10 cellular contexts compared by ENCODE assay signal in genomic region chr12:10113920-10114319, GRCh38. TPM values are rescaled to one million over a fixed set of nuclear protein-coding genes. Genes with fewer than 3 reads are reported as not detected.
"Had no signal": no experiment of that assay in that cellular context is flagged by ENCODE, and none has a peak within 500 bp of the region (broad histone marks: within the 10 kb centered on the region; RNA-seq: fewer than 3 reads in every experiment).

No MANE protein-coding gene starts in this region.

- H3K36me3 ChIP-seq: HAP-1 had no signal

- H3K9me3 ChIP-seq: HAP-1 had no signal

- H3K4me3 ChIP-seq: GM23248, HAP-1, K562 had no signal

- H3K27ac ChIP-seq: GM23248 had no signal

- FAIRE-seq: HTR-8/SVneo, K562 had no signal

- ATAC-seq: HCT116, K562 had no signal

- DNase-seq: GM23248, GOT3, H7, HFFc6, IMR-90 had no signal

- H3K4me1 ChIP-seq: HAP-1 had no signal

RNA-seq across cellular contexts. Expression of gene CLEC1A, which starts 15.1 kb away (rescaled TPM):
- total RNA-seq: GM23248, H7, HT-29, IMR-90, K562 had no signal
- polyA plus RNA-seq: GM23248, IMR-90 had no signal

RNA-seq across cellular contexts. Expression of gene CLEC7A, which starts 16.1 kb away (rescaled TPM):
- total RNA-seq: GM23248, HFFc6, HT-29, IMR-90 had no signal
- polyA plus RNA-seq: GM23248, IMR-90, K562 had no signal

RNA-seq across cellular contexts. Expression of gene OLR1, which starts 58.0 kb away (rescaled TPM):
- total RNA-seq: H7, HT-29, K562 had no signal
- polyA plus RNA-seq: K562 had no signal
